Comparison of ENCODE assay signal across 18 cellular contexts in genomic region chr12:131905640-131906091, GRCh38.
"Had no signal": no experiment of that assay in that cellular context is flagged by ENCODE, and none has a peak within 500 bp of the region (broad histone marks: within the 10 kb centered on the region; RNA-seq: fewer than 3 reads in every experiment).

No MANE protein-coding gene starts in this region.

- H3K9me3 Mint-ChIP-seq: activated CD4-positive, alpha-beta T cell treated with anti-CD3 and anti-CD28 coated beads, Interleukin-2, amount 10 ng/mL, durations not matched to agents 24 days and 14 days; naive thymus-derived CD8-positive, alpha-beta T cell had no signal

- H3K27ac ChIP-seq: cardiac muscle cell, colonic mucosa, esophagus muscularis mucosa, hepatocyte, left lung, transverse colon had no signal

- H3K27ac Mint-ChIP-seq: activated CD4-positive, alpha-beta T cell treated with anti-CD3 and anti-CD28 coated beads, Interleukin-2, amount 10 ng/mL, durations not matched to agents 24 days and 14 days had no signal

- H3K27me3 Mint-ChIP-seq: activated CD4-positive, alpha-beta T cell treated with anti-CD3 and anti-CD28 coated beads, Interleukin-2, amount 10 ng/mL, durations not matched to agents 24 days and 14 days; naive thymus-derived CD8-positive, alpha-beta T cell had no signal

- H3K27me3 ChIP-seq: adrenal gland, cardiac muscle cell, colonic mucosa, esophagus muscularis mucosa, hepatocyte, left lung, transverse colon had no signal

- H2AFZ ChIP-seq: hepatocyte had no signal

- H3K4me3 Mint-ChIP-seq: activated CD4-positive, alpha-beta T cell treated with anti-CD3 and anti-CD28 coated beads, Interleukin-2, amount 10 ng/mL, durations not matched to agents 24 days and 14 days; naive thymus-derived CD8-positive, alpha-beta T cell had no signal

- ATAC-seq: left lung; naive thymus-derived CD8-positive, alpha-beta T cell; stimulated activated naive CD8-positive, alpha-beta T cell treated with anti-CD3 and anti-CD28 coated beads, Interleukin-15, Interleukin-2, amounts not matched to agents 100 U/mL and 50 U/mL, for 24 hours had no signal

- H3K9me3 ChIP-seq: adrenal gland, colonic mucosa, esophagus muscularis mucosa, left lung, transverse colon had no signal

- H3K4me2 ChIP-seq: hepatocyte had no signal

- DNase-seq: activated CD4-positive, alpha-beta T cell treated with anti-CD3 and anti-CD28 coated beads, Interleukin-2, amount 10 ng/mL, durations not matched to agents 24 days and 14 days; activated CD4-positive, CD25-positive, alpha-beta regulatory T cell; activated naive CD4-positive, alpha-beta T cell treated with anti-CD3 and anti-CD28 coated beads, Interleukin-2, amount 50 U/mL, for 16 hours; activated T-cell treated with anti-CD3 and anti-CD28 coated beads for 4 hours; colonic mucosa; retina; stimulated activated CD4-positive, alpha-beta T cell treated with anti-CD3 and anti-CD28 coated beads, Interleukin-15, amount 100 ng/mL, for 24 hours; stimulated activated CD4-positive, alpha-beta T cell treated with anti-CD3 and anti-CD28 coated beads, Interleukin-4, amount 100 ng/mL, for 1 hour; stimulated activated naive CD8-positive, alpha-beta T cell treated with anti-CD3 and anti-CD28 coated beads, Interleukin-15, Interleukin-2, amounts not matched to agents 100 U/mL and 50 U/mL, for 24 hours; transverse colon had no signal

- FAIRE-seq: keratinocyte, TTC549 had no signal

- H3K4me3 ChIP-seq: adrenal gland, cardiac muscle cell, colonic mucosa, esophagus muscularis mucosa, hepatocyte, left lung, transverse colon had no signal

- H3K4me1 ChIP-seq: colonic mucosa had no signal
